11 cellular contexts compared by ENCODE assay signal in the genomic region with DNA sequence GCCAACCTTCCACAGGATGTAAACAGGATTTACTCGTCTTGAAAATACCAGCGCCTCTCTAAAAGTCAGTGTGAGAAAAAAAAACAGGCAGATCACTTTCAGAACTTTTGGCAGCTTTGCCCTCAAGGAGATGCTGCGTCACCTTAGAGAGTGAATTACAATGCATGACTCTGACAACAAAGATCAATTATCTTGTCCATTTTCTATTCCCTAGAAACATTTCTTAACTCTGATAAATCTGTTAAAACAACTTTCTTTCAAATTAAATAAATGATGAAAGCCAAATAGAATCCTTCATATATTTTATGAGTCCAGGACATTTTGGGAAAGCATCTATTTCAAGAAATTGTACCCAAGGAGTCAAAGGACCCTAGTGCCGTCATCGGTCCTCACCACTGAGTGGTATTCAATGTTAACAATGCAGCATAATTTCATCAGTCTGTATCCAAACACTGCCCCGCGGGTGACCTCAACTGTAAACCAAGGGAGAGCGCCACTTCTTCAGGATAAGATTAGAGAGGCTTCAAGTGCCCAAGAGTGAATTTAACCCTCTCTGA.
A peak's percentile ranks its signal among the peaks of the same experiment; 100 is the strongest.
DNase-seq lines count a peak whose midpoint lies in the region; ATAC-seq and TF ChIP-seq lines count a peak whose summit lies in the region.
"Had no signal": no experiment of that assay in that cellular context is flagged by ENCODE, and none has a peak within 500 bp of the region (broad histone marks: within the 10 kb centered on the region; RNA-seq: fewer than 3 reads in every experiment).

No MANE protein-coding gene starts in this region.

- no peak overlapping the region for H3K27ac Mint-ChIP-seq in naive thymus-derived CD4-positive, alpha-beta T cell
- H3K27ac Mint-ChIP-seq: T-helper 1 cell treated with Interleukin-12 subunit alpha and Interleukin-12 subunit beta and Interleukin-4 antibody, amounts not matched to agents 30 μg/mL and 1 μg/mL, for 36 hours had no signal

- intact Hi-C loops in Right ventricle myocardium inferior (cut with DNase I) (loop anchor here (10.0 kb wide), 2 partner anchors 83 to 323 kb away; no protein-coding TSS in a partner anchor), cardiac septum (cut with DNase I) (no loop called here), esophagus squamous epithelium (cut with DNase I) (no loop called here), aorta (cut with DNase I) (no loop called here)
- intact Hi-C loops in naive thymus-derived CD4-positive, alpha-beta T cell (cut with micrococcal nuclease), result no loop called here

- H3K27ac ChIP-seq in esophagus squamous epithelium (peak overlapping the region in 3 of 4 donors; percentile 57 to 77 (median 67)), aorta (ENCODE audit: low read depth in 1 of 2, low read length in 2 of 2) (no peak overlapping the region)
- no peak overlapping the region for H3K27ac ChIP-seq in naive thymus-derived CD4-positive, alpha-beta T cell (ENCODE audit: low read depth, low read length)

- H3K4me1 ChIP-seq in esophagus squamous epithelium (peaks cover 0 to 29% (median 0%) of the 10 kb centered on the region in 3 donors), aorta (ENCODE audit: control insufficient read depth in 1 of 2, insufficient read depth in 2 of 2, low read length in 2 of 2) (no peaks in the 10 kb centered on the region)
- no peaks in the 10 kb centered on the region for H3K4me1 ChIP-seq in naive thymus-derived CD4-positive, alpha-beta T cell (ENCODE audit: control insufficient read depth in 2 of 2, insufficient read depth in 2 of 2, low read length in 2 of 2)

- no peak for DNase-seq in Right ventricle myocardium inferior (ENCODE audit: missing footprints)
- no peak for DNase-seq in cardiac septum (ENCODE audit: low spot score)
- no peak for DNase-seq in esophagus squamous epithelium (lab: John Stamatoyannopoulos, UW)
- DNase-seq in naive thymus-derived CD4-positive, alpha-beta T cell, result no peak
- DNase-seq in aorta, result peak in 1 of 2 donors; percentile 35
- no peak for DNase-seq in GDM1 (lab: John Stamatoyannopoulos, UW)
- DNase-seq in H7, result no peak
- no peak for DNase-seq in GM10248 (ENCODE audit: extremely low spot score)
- DNase-seq: activated T-cell treated with anti-CD3 and anti-CD28 coated beads, Interleukin-2, amount 50 U/mL, for 1 hour had no signal

- peaks cover 13 to 35% (median 23%) of the 10 kb centered on the region in 5 donors for H3K27me3 Mint-ChIP-seq in naive thymus-derived CD4-positive, alpha-beta T cell

- H3K36me3 Mint-ChIP-seq in naive thymus-derived CD4-positive, alpha-beta T cell, result no peaks in the 10 kb centered on the region

- TF ChIP-seq CTCF in esophagus squamous epithelium (IDR thresholded peaks at IDR 0.05) (no peak), GM10248 (IDR thresholded peaks at IDR 0.05; ENCODE audit: control extremely low read depth, extremely low read depth, low read depth, missing control alignments) (no peak)

- no peaks in the 10 kb centered on the region for H3K9me3 Mint-ChIP-seq in naive thymus-derived CD4-positive, alpha-beta T cell
- H3K9me3 Mint-ChIP-seq: T-helper 1 cell treated with Interleukin-12 subunit alpha and Interleukin-12 subunit beta and Interleukin-4 antibody, amounts not matched to agents 30 μg/mL and 1 μg/mL, for 36 hours had no signal

- ATAC-seq in Right ventricle myocardium inferior (peak; percentile 69), aorta (ENCODE audit: low FRiP score) (peak; percentile 59)
- ATAC-seq in naive thymus-derived CD4-positive, alpha-beta T cell, result peak; percentile 15

- no peak overlapping the region for H3K4me3 Mint-ChIP-seq in naive thymus-derived CD4-positive, alpha-beta T cell
- H3K4me3 Mint-ChIP-seq: T-helper 1 cell treated with Interleukin-12 subunit alpha and Interleukin-12 subunit beta and Interleukin-4 antibody, amounts not matched to agents 30 μg/mL and 1 μg/mL, for 36 hours had no signal

- no peak for TF ChIP-seq POLR2A in esophagus squamous epithelium (IDR thresholded peaks at IDR 0.05)

- H3K9me3 ChIP-seq in esophagus squamous epithelium (no peaks in the 10 kb centered on the region), aorta (ENCODE audit: control insufficient read depth, low read length) (no peaks in the 10 kb centered on the region)
- no peaks in the 10 kb centered on the region for H3K9me3 ChIP-seq in naive thymus-derived CD4-positive, alpha-beta T cell (ENCODE audit: control insufficient read depth in 2 of 3, low read length in 3 of 3)
- H3K9me3 ChIP-seq: vagina had no signal

- H3K36me3 ChIP-seq in esophagus squamous epithelium (no peaks in the 10 kb centered on the region), aorta (ENCODE audit: control insufficient read depth in 1 of 2, insufficient read depth in 2 of 2, low read length in 1 of 2) (no peaks in the 10 kb centered on the region), H7 (replicated peaks; ENCODE audit: control insufficient read depth, insufficient read depth, low read length) (no peaks in the 10 kb centered on the region)
- no peaks in the 10 kb centered on the region for H3K36me3 ChIP-seq in naive thymus-derived CD4-positive, alpha-beta T cell (ENCODE audit: control insufficient read depth in 2 of 3, insufficient read depth in 3 of 3, low read length in 3 of 3)
- H3K36me3 ChIP-seq: vagina had no signal

- POLR2A ChIA-PET in naive thymus-derived CD4-positive, alpha-beta T cell (lab: Charles Lee), result no interaction called here
- POLR2A ChIA-PET in GM10248 (lab: Yijun Ruan, JAX), result no interaction called here

- H3K4me3 ChIP-seq in esophagus squamous epithelium (no peak overlapping the region), aorta (ENCODE audit: low read length in 2 of 2) (no peak overlapping the region), H7 (ENCODE audit: insufficient read depth, low read depth, low read length) (no peak overlapping the region)
- no peak overlapping the region for H3K4me3 ChIP-seq in naive thymus-derived CD4-positive, alpha-beta T cell (ENCODE audit: low read length)
- H3K4me3 ChIP-seq: vagina had no signal

- 62 to 63% methylated on average over 5 to 8 of the region's 8 CpGs for WGBS in esophagus squamous epithelium, 2 donors
- 46 to 47% methylated on average over 8 of the region's 8 CpGs for WGBS in aorta, 2 donors

- CTCF ChIA-PET in naive thymus-derived CD4-positive, alpha-beta T cell (lab: Charles Lee), result interaction anchor here (1.4 kb wide), 1 partner anchor 23 kb away, joined by 4 read pairs; no protein-coding TSS in a partner anchor
- CTCF ChIA-PET in GM10248 (lab: Yijun Ruan, JAX), result interaction anchor here (2.4 kb wide), 1 partner anchor 11 kb away, joined by 12 read pairs; no protein-coding TSS in a partner anchor

- H3K27me3 ChIP-seq in esophagus squamous epithelium (no peaks in the 10 kb centered on the region), aorta (ENCODE audit: control insufficient read depth in 1 of 2, insufficient read depth in 2 of 2, low read length in 1 of 2) (no peaks in the 10 kb centered on the region), H7 (ENCODE audit: control insufficient read depth, insufficient read depth, low read length) (no peaks in the 10 kb centered on the region)
- H3K27me3 ChIP-seq in naive thymus-derived CD4-positive, alpha-beta T cell (ENCODE audit: control insufficient read depth in 2 of 2, insufficient read depth in 2 of 2, low read length in 2 of 2), result no peaks in the 10 kb centered on the region
- H3K27me3 ChIP-seq: vagina had no signal

- peaks cover 0 to 9% (median 0%) of the 10 kb centered on the region in 7 donors for H3K4me1 Mint-ChIP-seq in naive thymus-derived CD4-positive, alpha-beta T cell

Comparison
In these comparisons a context has a peak if more than half of its experiments do, and no peak if none do; other contexts are left out.
1. ATAC-seq: peak in every context shown above with its lines; median percentile 69 in Right ventricle myocardium inferior; 59 in aorta; 15 in naive thymus-derived CD4-positive, alpha-beta T cell.
2. H3K27ac ChIP-seq: peak in esophagus squamous epithelium (3 of 4); none in naive thymus-derived CD4-positive, alpha-beta T cell (single experiment) and aorta (0 of 2).